In the genomic region with DNA sequence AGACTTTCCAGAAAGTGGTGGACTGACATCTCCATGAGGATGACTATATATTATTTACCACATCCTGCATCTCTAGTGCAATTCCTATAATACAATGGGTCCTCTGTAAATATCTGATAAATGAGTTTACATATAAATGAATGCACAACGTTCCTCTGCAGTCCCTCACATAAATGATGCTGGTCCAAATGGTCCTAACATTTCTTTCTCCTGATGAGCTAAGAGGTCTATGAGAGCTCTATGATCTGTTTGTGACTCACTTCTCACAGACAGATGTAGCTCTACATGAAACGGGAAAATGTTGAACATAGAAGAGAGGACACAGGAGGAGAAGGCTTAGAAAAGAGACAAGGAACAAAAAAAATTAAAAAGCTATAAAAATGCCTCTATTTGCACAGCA, we compare ENCODE assay signal across 18 cellular contexts.
"Had no signal": no experiment of that assay in that cellular context is flagged by ENCODE, and none has a peak within 500 bp of the region (broad histone marks: within the 10 kb centered on the region; RNA-seq: fewer than 3 reads in every experiment).

No MANE protein-coding gene starts in this region.

- ATAC-seq: activated CD4-positive, alpha-beta T cell treated with anti-CD3 and anti-CD28 coated beads for 36 hours; activated T-cell treated with anti-CD3 and anti-CD28 coated beads, Interleukin-2, amount 50 U/mL, for 4 hours; gastrocnemius medialis; left colon; mucosa of descending colon; naive thymus-derived CD4-positive, alpha-beta T cell; upper lobe of right lung had no signal

- DNase-seq: activated CD4-positive, alpha-beta memory T cell treated with anti-CD3 and anti-CD28 coated beads, Interleukin-2, amount 10 ng/mL, durations not matched to agents 7 days and 5 days; activated CD4-positive, alpha-beta T cell treated with anti-CD3 and anti-CD28 coated beads for 36 hours; activated effector memory CD4-positive, alpha-beta T cell treated with Interleukin-2 at 50 U/mL for 16 hours; activated naive CD4-positive, alpha-beta T cell treated with anti-CD3 and anti-CD28 coated beads, Interleukin-2, amount 50 U/mL, for 16 hours; activated T-cell treated with anti-CD3 and anti-CD28 coated beads, Interleukin-2, amount 50 U/mL, for 4 hours; caudate nucleus; gastrocnemius medialis; left colon; mucosa of descending colon; naive thymus-derived CD4-positive, alpha-beta T cell; ovary; sigmoid colon; stimulated activated CD4-positive, alpha-beta T cell treated with anti-CD3 and anti-CD28 coated beads, Interleukin-2, amount 100 ng/mL, for 24 hours; upper lobe of right lung; WERI-Rb-1 had no signal

- H3K4me3 ChIP-seq: esophagus muscularis mucosa, gastrocnemius medialis, lung, mucosa of descending colon, ovary, sigmoid colon, thoracic aorta, upper lobe of right lung had no signal
